ENCODE assay signal across 8 cellular contexts in the genomic region with DNA sequence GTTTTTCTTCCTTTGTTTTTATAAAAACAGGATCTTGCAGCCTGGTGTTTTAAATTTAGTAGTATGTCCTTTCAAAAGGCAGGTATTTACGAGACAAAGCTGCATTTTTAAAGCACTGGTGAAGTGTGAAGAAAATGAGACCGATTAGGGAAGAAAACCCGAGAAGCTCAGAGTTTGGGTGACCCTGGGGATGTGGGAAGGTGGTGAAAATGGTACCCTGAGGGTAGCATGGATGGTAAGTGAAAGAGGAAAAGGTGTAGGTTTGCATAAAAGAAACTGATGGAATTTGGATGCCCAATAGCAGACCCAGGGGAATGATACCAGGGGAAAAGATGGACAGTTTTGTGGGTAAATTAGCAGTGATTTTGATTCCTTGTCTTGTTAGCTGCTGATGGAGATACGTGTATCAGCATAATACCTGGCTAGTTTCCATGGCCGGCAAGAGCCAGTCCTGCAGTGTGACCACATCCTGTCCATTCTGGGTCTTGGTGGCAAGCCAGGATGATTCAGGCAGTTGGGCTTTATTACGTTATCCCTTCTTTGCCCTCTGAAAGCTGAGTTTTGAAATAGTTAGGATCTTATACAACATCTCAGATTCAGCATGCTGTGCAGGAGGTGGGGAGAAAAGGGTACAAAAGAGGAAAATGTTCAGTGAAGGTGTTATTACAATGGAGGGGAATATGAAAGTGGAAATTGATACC. TPM values are rescaled to one million over a fixed set of nuclear protein-coding genes. Genes with fewer than 3 reads are reported as not detected.
DNase-seq lines count a peak whose midpoint lies in the region; ATAC-seq and TF ChIP-seq lines count a peak whose summit lies in the region.

No MANE protein-coding gene starts in this region.

- no peak overlapping the region for H3K4me3 ChIP-seq in GM12865 (ENCODE audit: low read depth, low read length)
- H3K4me3 ChIP-seq in mucosa of descending colon: no peak overlapping the region

- H3K4me3 Mint-ChIP-seq in chondrocyte (ENCODE audit: unreplicated experiment): peak overlapping the region; percentile 23

- DNase-seq in GM12865 (ENCODE audit: low read depth): peak; percentile 57
- DNase-seq in NCI-H446 treated with DMSO at 0.1 percent for 48 hours (lab: John Stamatoyannopoulos, UW): peak; percentile 15
- no peak for DNase-seq in chondrocyte (ENCODE audit: low spot score)
- peak; percentile 30 to 55 (median 54) for DNase-seq in mucosa of descending colon
- no peak for DNase-seq in activated CD8-positive, alpha-beta memory T cell treated with anti-CD3 and anti-CD28 coated beads, Interleukin-2, amount 50 U/mL, for 48 hours
- DNase-seq in NCI-H1092 (lab: John Stamatoyannopoulos, UW): no peak
- no peak for DNase-seq in cortex of kidney (lab: John Stamatoyannopoulos, UW)

- H3K27me3 Mint-ChIP-seq in chondrocyte (ENCODE audit: low read depth): no peaks in the 10 kb centered on the region

- no peaks in the 10 kb centered on the region for H3K36me3 ChIP-seq in mucosa of descending colon (ENCODE audit: low read depth)

- peak; percentile 67 for ATAC-seq in mucosa of descending colon
- no peak for ATAC-seq in HG03457 (IDR thresholded peaks at IDR 0.05; ENCODE audit: unreplicated experiment)

- TF ChIP-seq CTCF in GM12865 (IDR thresholded peaks at IDR 0.05; ENCODE audit: insufficient read depth, low read depth, low read length, missing control alignments) (no peak), chondrocyte (IDR thresholded peaks at IDR 0.05) (no peak), mucosa of descending colon (IDR thresholded peaks at IDR 0.05) (no peak)

- no peaks in the 10 kb centered on the region for H3K4me1 ChIP-seq in mucosa of descending colon (ENCODE audit: low read depth)

- peaks cover 6% of the 10 kb centered on the region for H3K36me3 Mint-ChIP-seq in chondrocyte (ENCODE audit: low read depth)

- intact Hi-C loops in mucosa of descending colon (cut with DNase I, micrococcal nuclease): no loop called here

- peaks cover 40% of the 10 kb centered on the region for H3K4me1 Mint-ChIP-seq in chondrocyte (ENCODE audit: low read depth)

- peak overlapping the region; percentile 79 for H3K27ac Mint-ChIP-seq in chondrocyte (ENCODE audit: unreplicated experiment)

- H3K9me3 ChIP-seq in mucosa of descending colon: no peaks in the 10 kb centered on the region

- H3K9me3 Mint-ChIP-seq in chondrocyte (ENCODE audit: low read depth): no peaks in the 10 kb centered on the region

RNA-seq across cellular contexts. Expression of a gene that starts 8.9 kb away (rescaled TPM):
- 30.5 to 55.2 TPM (median 31.3 TPM) in 3 replicates for total RNA-seq in chondrocyte
- total RNA-seq in mucosa of descending colon: 10 to 100 TPM in 1 of 3 donors, 1 to 10 TPM in 2; 4.1 to 13.7 (median 5.3) TPM

Comparison
In these comparisons a context has a peak if more than half of its experiments do, and no peak if none do; other contexts are left out.
1. DNase-seq: peak in GM12865 (single experiment), NCI-H446 treated with DMSO at 0.1 percent for 48 hours (single experiment) and mucosa of descending colon (3 of 3); none in chondrocyte (single experiment), activated CD8-positive, alpha-beta memory T cell treated with anti-CD3 and anti-CD28 coated beads, Interleukin-2, amount 50 U/mL, for 48 hours (single experiment), NCI-H1092 (single experiment) and cortex of kidney (single experiment).